1 cellular context compared by ENCODE assay signal in genomic region chr7:20991544-20991943, GRCh38.
TF ChIP-seq lines count a peak whose summit lies in the region.

No MANE protein-coding gene starts in this region.

TF ChIP-seq in GM23338, 12 proteins besides CTCF, POLR2A, EP300 and RAD21 (continued from another document):
- no peak for TF ChIP-seq REST (IDR thresholded peaks at IDR 0.05; ENCODE audit: unreplicated experiment)
- no peak for TF ChIP-seq ZNF114 (CRISPR knock-in tag; IDR thresholded peaks at IDR 0.05)
- TF ChIP-seq ETS1 (IDR thresholded peaks at IDR 0.05), result no peak
- no peak for TF ChIP-seq ZNF462 (CRISPR knock-in tag; IDR thresholded peaks at IDR 0.05)
- TF ChIP-seq ZNF331 (CRISPR knock-in tag; IDR thresholded peaks at IDR 0.05; ENCODE audit: low read depth), result no peak
- no peak for TF ChIP-seq NANOG (IDR thresholded peaks at IDR 0.05; ENCODE audit: borderline replicate concordance)
- TF ChIP-seq EZH2 (IDR thresholded peaks at IDR 0.05; ENCODE audit: low read depth, unreplicated experiment), result no peak
- no peak for TF ChIP-seq CREB1 (CRISPR knock-in tag; IDR thresholded peaks at IDR 0.05; ENCODE audit: low read depth)
